Comparison of ENCODE assay signal across 1 cellular context in genomic region chr12:109264095-109264942, GRCh38.
TF ChIP-seq lines count a peak whose summit lies in the region.

No MANE protein-coding gene starts in this region.

TF ChIP-seq in HEK293, 187 proteins besides CTCF, POLR2A, EP300 and RAD21 (continued from another document and continues in another):
- TF ChIP-seq, protein P1, sequence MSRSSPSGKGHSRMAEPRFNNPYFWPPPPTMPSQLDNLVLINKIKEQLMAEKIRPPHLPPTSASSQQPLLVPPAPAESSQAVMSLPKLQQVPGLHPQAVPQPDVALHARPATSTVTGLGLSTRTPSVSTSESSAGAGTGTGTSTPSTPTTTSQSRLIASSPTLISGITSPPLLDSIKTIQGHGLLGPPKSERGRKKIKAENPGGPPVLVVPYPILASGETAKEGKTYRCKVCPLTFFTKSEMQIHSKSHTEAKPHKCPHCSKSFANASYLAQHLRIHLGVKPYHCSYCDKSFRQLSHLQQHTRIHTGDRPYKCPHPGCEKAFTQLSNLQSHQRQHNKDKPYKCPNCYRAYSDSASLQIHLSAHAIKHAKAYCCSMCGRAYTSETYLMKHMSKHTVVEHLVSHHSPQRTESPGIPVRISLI (tag by site-specific recombination; IDR thresholded peaks at IDR 0.05): no peak
- TF ChIP-seq ZNF112 (tag by site-specific recombination; IDR thresholded peaks at IDR 0.05) (no peak), MYNN (tag by site-specific recombination; IDR thresholded peaks at IDR 0.05; ENCODE audit: borderline replicate concordance) (no peak), GLI4 (tag by site-specific recombination; IDR thresholded peaks at IDR 0.05) (no peak), HOXC10 (CRISPR knock-in tag; IDR thresholded peaks at IDR 0.05) (no peak), ZNF785 (tag by site-specific recombination; IDR thresholded peaks at IDR 0.05) (no peak), YY2 (tag by site-specific recombination; IDR thresholded peaks at IDR 0.05) (no peak), ZNF555 (tag by site-specific recombination; conservative IDR thresholded peaks at IDR 0.05) (no peak), ZFP37 (tag by site-specific recombination; IDR thresholded peaks at IDR 0.05) (peak; percentile 46; the same call in 1 of the 2 replicates), OSR2 (tag by site-specific recombination; IDR thresholded peaks at IDR 0.05) (no peak), ZNF626 (tag by site-specific recombination; IDR thresholded peaks at IDR 0.05) (no peak), ZNF544 (tag by site-specific recombination; IDR thresholded peaks at IDR 0.05) (no peak), ZNF596 (tag by site-specific recombination; IDR thresholded peaks at IDR 0.05) (no peak), ZNF76 (tag by site-specific recombination; IDR thresholded peaks at IDR 0.05; ENCODE audit: borderline replicate concordance, low read depth) (no peak), ZNF701 (tag by site-specific recombination; IDR thresholded peaks at IDR 0.05) (no peak), KLF1 (tag by site-specific recombination; IDR thresholded peaks at IDR 0.05) (peak; percentile 91), ZBTB48 (tag by site-specific recombination; IDR thresholded peaks at IDR 0.05) (no peak), ZFP41 (tag by site-specific recombination; IDR thresholded peaks at IDR 0.05; ENCODE audit: borderline replicate concordance) (no peak), BCL11B (tag by site-specific recombination; IDR thresholded peaks at IDR 0.05; ENCODE audit: low read depth) (no peak), ZNF239 (tag by site-specific recombination; IDR thresholded peaks at IDR 0.05) (no peak), HIC1 (tag by site-specific recombination; IDR thresholded peaks at IDR 0.05) (no peak), ZNF2 (tag by site-specific recombination; IDR thresholded peaks at IDR 0.05) (peak; percentile 66; the same call in 1 of the 2 replicates), ZBTB1 (tag by site-specific recombination; IDR thresholded peaks at IDR 0.05) (no peak), ZNF677 (tag by site-specific recombination; IDR thresholded peaks at IDR 0.05) (no peak), ZNF518A (tag by site-specific recombination; conservative IDR thresholded peaks at IDR 0.05; ENCODE audit: low read depth) (no peak), ZNF473 (tag by site-specific recombination; IDR thresholded peaks at IDR 0.05) (no peak), KLF7 (tag by site-specific recombination; IDR thresholded peaks at IDR 0.05; ENCODE audit: borderline replicate concordance) (0 out of 2 replicates have a peak, but pooled peaks have one; percentile 43), ZNF133 (tag by site-specific recombination; IDR thresholded peaks at IDR 0.05) (no peak), ZNF335 (tag by site-specific recombination; conservative IDR thresholded peaks at IDR 0.05) (peak; percentile 79), ZBTB7A (tag by site-specific recombination; IDR thresholded peaks at IDR 0.05; ENCODE audit: low read depth) (no peak), ZSCAN30 (tag by site-specific recombination; IDR thresholded peaks at IDR 0.05) (no peak), ZNF837 (tag by site-specific recombination; IDR thresholded peaks at IDR 0.05) (no peak), ZNF610 (tag by site-specific recombination; IDR thresholded peaks at IDR 0.05; ENCODE audit: borderline replicate concordance) (no peak), ZNF366 (tag by site-specific recombination; conservative IDR thresholded peaks at IDR 0.05) (no peak), KLF9 (tag by site-specific recombination; IDR thresholded peaks at IDR 0.05; ENCODE audit: low read depth) (no peak), ZNF654 (tag by site-specific recombination; IDR thresholded peaks at IDR 0.05; ENCODE audit: low read depth) (peak; percentile 78), ZNF560 (tag by site-specific recombination; IDR thresholded peaks at IDR 0.05; ENCODE audit: borderline replicate concordance) (no peak), ZBTB20 (tag by site-specific recombination; IDR thresholded peaks at IDR 0.05) (no peak), GFI1B (tag by site-specific recombination; IDR thresholded peaks at IDR 0.05) (no peak), ZNF514 (tag by site-specific recombination; IDR thresholded peaks at IDR 0.05) (no peak)
- TF ChIP-seq, protein P2, sequence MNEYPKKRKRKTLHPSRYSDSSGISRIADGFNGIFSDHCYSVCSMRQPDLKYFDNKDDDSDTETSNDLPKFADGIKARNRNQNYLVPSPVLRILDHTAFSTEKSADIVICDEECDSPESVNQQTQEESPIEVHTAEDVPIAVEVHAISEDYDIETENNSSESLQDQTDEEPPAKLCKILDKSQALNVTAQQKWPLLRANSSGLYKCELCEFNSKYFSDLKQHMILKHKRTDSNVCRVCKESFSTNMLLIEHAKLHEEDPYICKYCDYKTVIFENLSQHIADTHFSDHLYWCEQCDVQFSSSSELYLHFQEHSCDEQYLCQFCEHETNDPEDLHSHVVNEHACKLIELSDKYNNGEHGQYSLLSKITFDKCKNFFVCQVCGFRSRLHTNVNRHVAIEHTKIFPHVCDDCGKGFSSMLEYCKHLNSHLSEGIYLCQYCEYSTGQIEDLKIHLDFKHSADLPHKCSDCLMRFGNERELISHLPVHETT (tag by site-specific recombination; IDR thresholded peaks at IDR 0.05): no peak
- TF ChIP-seq, protein P3, sequence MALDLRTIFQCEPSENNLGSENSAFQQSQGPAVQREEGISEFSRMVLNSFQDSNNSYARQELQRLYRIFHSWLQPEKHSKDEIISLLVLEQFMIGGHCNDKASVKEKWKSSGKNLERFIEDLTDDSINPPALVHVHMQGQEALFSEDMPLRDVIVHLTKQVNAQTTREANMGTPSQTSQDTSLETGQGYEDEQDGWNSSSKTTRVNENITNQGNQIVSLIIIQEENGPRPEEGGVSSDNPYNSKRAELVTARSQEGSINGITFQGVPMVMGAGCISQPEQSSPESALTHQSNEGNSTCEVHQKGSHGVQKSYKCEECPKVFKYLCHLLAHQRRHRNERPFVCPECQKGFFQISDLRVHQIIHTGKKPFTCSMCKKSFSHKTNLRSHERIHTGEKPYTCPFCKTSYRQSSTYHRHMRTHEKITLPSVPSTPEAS (tag by site-specific recombination; IDR thresholded peaks at IDR 0.05): no peak
- TF ChIP-seq, protein P4, sequence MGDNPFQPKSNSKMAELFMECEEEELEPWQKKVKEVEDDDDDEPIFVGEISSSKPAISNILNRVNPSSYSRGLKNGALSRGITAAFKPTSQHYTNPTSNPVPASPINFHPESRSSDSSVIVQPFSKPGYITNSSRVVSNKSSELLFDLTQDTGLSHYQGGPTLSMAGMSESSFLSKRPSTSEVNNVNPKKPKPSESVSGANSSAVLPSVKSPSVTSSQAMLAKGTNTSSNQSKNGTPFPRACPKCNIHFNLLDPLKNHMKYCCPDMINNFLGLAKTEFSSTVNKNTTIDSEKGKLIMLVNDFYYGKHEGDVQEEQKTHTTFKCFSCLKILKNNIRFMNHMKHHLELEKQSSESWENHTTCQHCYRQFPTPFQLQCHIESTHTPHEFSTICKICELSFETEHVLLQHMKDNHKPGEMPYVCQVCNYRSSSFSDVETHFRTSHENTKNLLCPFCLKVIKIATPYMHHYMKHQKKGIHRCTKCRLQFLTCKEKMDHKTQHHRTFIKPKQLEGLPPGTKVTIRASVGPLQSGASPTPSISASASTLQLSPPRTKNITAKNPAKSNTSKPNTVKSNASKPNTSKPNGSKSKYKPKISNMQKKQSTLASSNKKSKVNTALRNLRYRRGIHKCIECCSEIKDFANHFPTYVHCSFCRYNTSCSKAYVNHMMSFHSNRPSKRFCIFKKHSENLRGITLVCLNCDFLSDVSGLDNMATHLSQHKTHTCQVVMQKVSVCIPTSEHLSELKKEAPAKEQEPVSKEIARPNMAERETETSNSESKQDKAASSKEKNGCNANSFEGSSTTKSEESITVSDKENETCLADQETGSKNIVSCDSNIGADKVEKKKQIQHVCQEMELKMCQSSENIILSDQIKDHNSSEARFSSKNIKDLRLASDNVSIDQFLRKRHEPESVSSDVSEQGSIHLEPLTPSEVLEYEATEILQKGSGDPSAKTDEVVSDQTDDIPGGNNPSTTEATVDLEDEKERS (tag by site-specific recombination; IDR thresholded peaks at IDR 0.05): no peak
- TF ChIP-seq, protein P5, sequence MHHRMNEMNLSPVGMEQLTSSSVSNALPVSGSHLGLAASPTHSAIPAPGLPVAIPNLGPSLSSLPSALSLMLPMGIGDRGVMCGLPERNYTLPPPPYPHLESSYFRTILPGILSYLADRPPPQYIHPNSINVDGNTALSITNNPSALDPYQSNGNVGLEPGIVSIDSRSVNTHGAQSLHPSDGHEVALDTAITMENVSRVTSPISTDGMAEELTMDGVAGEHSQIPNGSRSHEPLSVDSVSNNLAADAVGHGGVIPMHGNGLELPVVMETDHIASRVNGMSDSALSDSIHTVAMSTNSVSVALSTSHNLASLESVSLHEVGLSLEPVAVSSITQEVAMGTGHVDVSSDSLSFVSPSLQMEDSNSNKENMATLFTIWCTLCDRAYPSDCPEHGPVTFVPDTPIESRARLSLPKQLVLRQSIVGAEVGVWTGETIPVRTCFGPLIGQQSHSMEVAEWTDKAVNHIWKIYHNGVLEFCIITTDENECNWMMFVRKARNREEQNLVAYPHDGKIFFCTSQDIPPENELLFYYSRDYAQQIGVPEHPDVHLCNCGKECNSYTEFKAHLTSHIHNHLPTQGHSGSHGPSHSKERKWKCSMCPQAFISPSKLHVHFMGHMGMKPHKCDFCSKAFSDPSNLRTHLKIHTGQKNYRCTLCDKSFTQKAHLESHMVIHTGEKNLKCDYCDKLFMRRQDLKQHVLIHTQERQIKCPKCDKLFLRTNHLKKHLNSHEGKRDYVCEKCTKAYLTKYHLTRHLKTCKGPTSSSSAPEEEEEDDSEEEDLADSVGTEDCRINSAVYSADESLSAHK (tag by site-specific recombination; IDR thresholded peaks at IDR 0.05): no peak
- TF ChIP-seq, protein P6, sequence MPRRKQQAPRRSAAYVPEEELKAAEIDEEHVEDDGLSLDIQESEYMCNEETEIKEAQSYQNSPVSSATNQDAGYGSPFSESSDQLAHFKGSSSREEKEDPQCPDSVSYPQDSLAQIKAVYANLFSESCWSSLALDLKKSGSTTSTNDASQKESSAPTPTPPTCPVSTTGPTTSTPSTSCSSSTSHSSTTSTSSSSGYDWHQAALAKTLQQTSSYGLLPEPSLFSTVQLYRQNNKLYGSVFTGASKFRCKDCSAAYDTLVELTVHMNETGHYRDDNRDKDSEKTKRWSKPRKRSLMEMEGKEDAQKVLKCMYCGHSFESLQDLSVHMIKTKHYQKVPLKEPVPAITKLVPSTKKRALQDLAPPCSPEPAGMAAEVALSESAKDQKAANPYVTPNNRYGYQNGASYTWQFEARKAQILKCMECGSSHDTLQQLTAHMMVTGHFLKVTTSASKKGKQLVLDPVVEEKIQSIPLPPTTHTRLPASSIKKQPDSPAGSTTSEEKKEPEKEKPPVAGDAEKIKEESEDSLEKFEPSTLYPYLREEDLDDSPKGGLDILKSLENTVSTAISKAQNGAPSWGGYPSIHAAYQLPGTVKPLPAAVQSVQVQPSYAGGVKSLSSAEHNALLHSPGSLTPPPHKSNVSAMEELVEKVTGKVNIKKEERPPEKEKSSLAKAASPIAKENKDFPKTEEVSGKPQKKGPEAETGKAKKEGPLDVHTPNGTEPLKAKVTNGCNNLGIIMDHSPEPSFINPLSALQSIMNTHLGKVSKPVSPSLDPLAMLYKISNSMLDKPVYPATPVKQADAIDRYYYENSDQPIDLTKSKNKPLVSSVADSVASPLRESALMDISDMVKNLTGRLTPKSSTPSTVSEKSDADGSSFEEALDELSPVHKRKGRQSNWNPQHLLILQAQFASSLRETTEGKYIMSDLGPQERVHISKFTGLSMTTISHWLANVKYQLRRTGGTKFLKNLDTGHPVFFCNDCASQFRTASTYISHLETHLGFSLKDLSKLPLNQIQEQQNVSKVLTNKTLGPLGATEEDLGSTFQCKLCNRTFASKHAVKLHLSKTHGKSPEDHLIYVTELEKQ (tag by site-specific recombination; IDR thresholded peaks at IDR 0.05; ENCODE audit: borderline replicate concordance): no peak
